ENCODE assay signal across 8 cellular contexts in the genomic region with DNA sequence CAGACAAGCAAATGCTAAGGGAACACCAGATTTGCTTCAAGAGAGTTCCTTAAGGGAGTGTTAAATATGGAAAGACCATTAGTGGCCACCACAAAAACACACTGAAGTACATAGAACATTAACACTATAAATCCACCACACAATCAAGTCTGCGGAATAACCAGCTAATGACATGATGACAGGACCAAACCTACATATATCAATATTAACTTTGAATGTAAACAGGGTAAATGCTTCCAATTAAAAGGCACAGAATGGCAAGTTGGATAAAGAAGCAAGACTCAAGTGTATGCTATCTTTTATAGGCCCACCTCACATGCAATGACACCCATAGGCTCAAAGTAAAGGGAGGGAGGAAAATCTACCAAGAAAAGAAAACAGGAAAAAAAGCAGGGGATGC.
"Had no signal": no experiment of that assay in that cellular context is flagged by ENCODE, and none has a peak within 500 bp of the region (broad histone marks: within the 10 kb centered on the region; RNA-seq: fewer than 3 reads in every experiment).

No MANE protein-coding gene starts in this region.

- DNase-seq: IMR-90, KBM-7, KG1 had no signal

- ATAC-seq: HepG2, K562 had no signal

- H3K27ac ChIP-seq: HL-60, KMS-11 had no signal

- H3K4me3 Mint-ChIP-seq: IgD-negative memory B cell had no signal

- H3K27ac Mint-ChIP-seq: IgD-negative memory B cell had no signal

- H3K4me3 ChIP-seq: K562 had no signal
